ENCODE assay signal across 8 cellular contexts in the genomic region with DNA sequence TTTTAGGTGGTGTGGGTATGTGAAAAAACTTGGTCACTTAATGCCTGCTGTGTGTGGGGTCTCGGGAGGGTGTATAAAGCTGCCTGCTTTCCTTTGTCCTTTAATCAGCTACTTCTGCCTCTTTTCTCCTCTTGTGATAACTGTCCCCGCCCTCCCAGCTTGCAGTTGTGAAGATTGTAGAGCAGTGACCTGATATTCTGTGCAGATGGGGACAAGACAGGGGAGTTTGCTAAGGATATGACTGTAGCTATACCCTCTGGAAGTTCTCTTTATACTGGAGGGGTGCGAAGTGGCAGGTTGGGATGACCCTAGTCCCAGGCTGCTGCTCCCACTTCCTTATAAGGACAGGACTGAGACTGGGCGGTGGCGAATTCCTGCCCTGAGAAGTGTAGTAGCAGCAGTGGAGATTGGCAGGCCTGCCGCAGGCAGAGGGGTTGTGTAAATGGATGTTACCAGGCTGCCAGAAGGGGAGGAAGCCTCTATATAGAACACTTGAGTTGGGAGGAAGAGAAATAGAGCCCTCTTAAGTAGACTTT. TPM values are rescaled to one million over a fixed set of nuclear protein-coding genes. Genes with fewer than 3 reads are reported as not detected.
DNase-seq lines count a peak whose midpoint lies in the region; ATAC-seq and TF ChIP-seq lines count a peak whose summit lies in the region.

No MANE protein-coding gene starts in this region.

- H3K4me1 ChIP-seq in colonic mucosa = peaks cover 8% of the 10 kb centered on the region

- H3K27ac ChIP-seq in HL-60 (replicated peaks) = peak overlapping the region; percentile 96
- H3K27ac ChIP-seq in colonic mucosa = peak overlapping the region; percentile 96

- TF ChIP-seq CTCF in HL-60 (IDR thresholded peaks at IDR 0.05; ENCODE audit: insufficient read depth, low read length) = no peak
- no peak for TF ChIP-seq CTCF in colonic mucosa (IDR thresholded peaks at IDR 0.05)

- H3K9me3 ChIP-seq in colonic mucosa = no peaks in the 10 kb centered on the region

- DNase-seq in COLO829 (ENCODE audit: low spot score) (peak; percentile 53), HL-60 (ENCODE audit: low read depth in 1 of 2, low spot score in 1 of 2) (peak in 1 of 2 experiments; percentile 76), SIG-M5 (lab: John Stamatoyannopoulos, UW) (peak; percentile 50), colonic mucosa (peak; percentile 92), kidney tubule cell (ENCODE audit: low spot score) (peak; percentile 80)
- DNase-seq in stimulated activated CD4-positive, alpha-beta T cell treated with anti-CD3 and anti-CD28 coated beads, Interleukin-4, amount 100 ng/mL, for 24 hours = peak; percentile 39

- H3K27me3 ChIP-seq in HL-60 (ENCODE audit: insufficient read depth, poor library complexity, severe bottlenecking) = no peaks in the 10 kb centered on the region
- no peaks in the 10 kb centered on the region for H3K27me3 ChIP-seq in colonic mucosa

- peak overlapping the region; percentile 64 for H3K4me3 ChIP-seq in HL-60 (replicated peaks; ENCODE audit: insufficient read depth, low read length)
- peak overlapping the region; percentile 76 for H3K4me3 ChIP-seq in colonic mucosa

- ATAC-seq in HG03108 (IDR thresholded peaks at IDR 0.05; ENCODE audit: unreplicated experiment) = no peak
- ATAC-seq in HG03521 (IDR thresholded peaks at IDR 0.05; ENCODE audit: unreplicated experiment) = no peak

- peak overlapping the region; percentile 93 to 100 for H3K9ac ChIP-seq in colonic mucosa (ENCODE audit: low read depth in 2 of 2, low read length in 2 of 2)

- intact Hi-C loops in colonic mucosa (cut with DNase I) = no loop called here

- H3K36me3 ChIP-seq in colonic mucosa = peaks cover 13% of the 10 kb centered on the region

RNA-seq across cellular contexts. Expression of a gene that starts 0.8 kb away (rescaled TPM):
- total RNA-seq in colonic mucosa = 1,000 to 10,000 TPM; 1,641 to 1,922 TPM

RNA-seq across cellular contexts. Expression of a gene that starts 6.6 kb away (rescaled TPM):
- 10 to 100 TPM; 18.6 to 19.1 TPM for total RNA-seq in colonic mucosa

RNA-seq across cellular contexts. Expression of a gene that starts 30.3 kb away (rescaled TPM):
- 10 to 100 TPM; 80.1 to 84.2 TPM for total RNA-seq in colonic mucosa

RNA-seq across cellular contexts. Expression of a gene that starts 30.9 kb away (rescaled TPM):
- total RNA-seq in colonic mucosa = 10 to 100 TPM; 63.9 to 72.8 TPM

RNA-seq across cellular contexts. Expression of a gene that starts 40.9 kb away (rescaled TPM):
- 1 to 10 TPM; 3.5 to 6.1 TPM for total RNA-seq in colonic mucosa
